Comparison of ENCODE assay signal across 22 cellular contexts in the genomic region with DNA sequence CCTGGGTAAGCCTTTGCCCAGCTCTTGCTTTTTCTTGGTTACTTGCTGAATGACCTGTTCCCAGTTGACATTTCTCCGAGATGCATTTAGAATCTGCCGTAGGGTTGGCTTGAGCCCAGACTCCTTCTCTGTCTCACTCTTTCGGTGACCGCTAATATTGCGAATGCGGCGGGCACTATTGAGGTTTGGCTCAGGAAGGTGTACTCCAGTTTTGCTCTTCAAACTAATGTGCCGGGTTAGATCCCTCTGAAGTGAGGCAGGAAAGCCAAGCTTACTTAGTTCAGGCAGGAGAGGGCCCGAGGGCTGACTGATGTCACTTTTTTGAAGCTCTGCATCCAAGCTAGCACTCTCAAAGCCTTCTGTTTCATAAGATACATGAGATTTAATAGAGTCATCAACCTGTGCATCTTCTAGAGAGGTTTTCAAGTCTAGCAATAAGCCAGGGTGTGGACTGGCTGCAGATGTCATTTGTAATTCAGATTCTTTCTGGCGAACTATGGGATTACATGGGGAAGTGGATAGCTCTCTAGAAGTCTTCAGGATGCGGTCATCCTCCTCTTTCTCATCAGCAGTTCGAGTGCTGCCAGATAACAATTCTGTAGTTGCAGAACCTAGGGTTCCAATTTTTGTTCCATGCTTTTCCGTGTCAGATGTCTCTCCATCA.
"Had no signal": no experiment of that assay in that cellular context is flagged by ENCODE, and none has a peak within 500 bp of the region (broad histone marks: within the 10 kb centered on the region; RNA-seq: fewer than 3 reads in every experiment).

No MANE protein-coding gene starts in this region.

- H3K4me3 Mint-ChIP-seq: activated CD4-positive, alpha-beta T cell treated with anti-CD3 and anti-CD28 coated beads, Interleukin-2, amount 10 ng/mL, durations not matched to agents 7 days and 5 days; activated CD8-positive, alpha-beta T cell treated with anti-CD3 and anti-CD28 coated beads for 36 hours; activated naive CD8-positive, alpha-beta T cell treated with anti-CD3 and anti-CD28 coated beads, Interleukin-2, amount 50 U/mL, for 24 hours; activated T-cell treated with anti-CD3 and anti-CD28 coated beads, Interleukin-2, amount 50 U/mL, for 4 hours; activated T-helper 17 cell treated with anti-CD3 and anti-CD28 coated beads, Interleukin-2, amount 50 U/mL, for 72 hours; natural killer cell treated with Interleukin-12 subunit alpha and Interleukin-12 subunit beta and Interleukin-15 and Interleukin-18, amount 100 ng/mL, for 72 hours; T-helper 17 cell had no signal

- H3K4me3 ChIP-seq: spleen, suprapubic skin, tibial artery had no signal

- H3K27ac Mint-ChIP-seq: activated CD4-positive, alpha-beta T cell treated with anti-CD3 and anti-CD28 coated beads, Interleukin-2, amount 10 ng/mL, durations not matched to agents 7 days and 5 days; activated naive CD8-positive, alpha-beta T cell treated with anti-CD3 and anti-CD28 coated beads, Interleukin-2, amount 50 U/mL, for 24 hours; activated T-helper 17 cell treated with anti-CD3 and anti-CD28 coated beads, Interleukin-2, amount 50 U/mL, for 72 hours; natural killer cell treated with Interleukin-12 subunit alpha and Interleukin-12 subunit beta and Interleukin-15 and Interleukin-18, amount 100 ng/mL, for 72 hours; progenitor cell of endocrine pancreas; T-helper 17 cell had no signal

- H3K27me3 Mint-ChIP-seq: activated CD4-positive, alpha-beta T cell treated with anti-CD3 and anti-CD28 coated beads, Interleukin-2, amount 10 ng/mL, durations not matched to agents 7 days and 5 days; activated CD8-positive, alpha-beta T cell treated with anti-CD3 and anti-CD28 coated beads for 36 hours; activated naive CD8-positive, alpha-beta T cell treated with anti-CD3 and anti-CD28 coated beads, Interleukin-2, amount 50 U/mL, for 24 hours; activated T-helper 17 cell treated with anti-CD3 and anti-CD28 coated beads, Interleukin-2, amount 50 U/mL, for 72 hours; natural killer cell treated with Interleukin-12 subunit alpha and Interleukin-12 subunit beta and Interleukin-15 and Interleukin-18, amount 100 ng/mL, for 72 hours; progenitor cell of endocrine pancreas; T-helper 17 cell had no signal

- ATAC-seq: activated CD8-positive, alpha-beta T cell treated with anti-CD3 and anti-CD28 coated beads for 36 hours; activated naive CD8-positive, alpha-beta T cell treated with anti-CD3 and anti-CD28 coated beads, Interleukin-2, amount 50 U/mL, for 24 hours; activated T-cell treated with anti-CD3 and anti-CD28 coated beads, Interleukin-2, amount 50 U/mL, for 4 hours; activated T-helper 17 cell treated with anti-CD3 and anti-CD28 coated beads, Interleukin-2, amount 50 U/mL, for 72 hours; natural killer cell treated with Interleukin-12 subunit alpha and Interleukin-12 subunit beta and Interleukin-15 and Interleukin-18, amount 100 ng/mL, for 72 hours; T-helper 17 cell had no signal

- H3K4me1 Mint-ChIP-seq: activated CD4-positive, alpha-beta T cell treated with anti-CD3 and anti-CD28 coated beads, Interleukin-2, amount 10 ng/mL, durations not matched to agents 7 days and 5 days; activated naive CD8-positive, alpha-beta T cell treated with anti-CD3 and anti-CD28 coated beads, Interleukin-2, amount 50 U/mL, for 24 hours had no signal

- H3K27me3 ChIP-seq: neutrophil, spleen, suprapubic skin, tibial artery had no signal

- DNase-seq: activated CD4-positive, alpha-beta T cell treated with anti-CD3 and anti-CD28 coated beads for 1 hour; activated CD4-positive, alpha-beta T cell treated with anti-CD3 and anti-CD28 coated beads, Interleukin-2, amount 10 ng/mL, durations not matched to agents 7 days and 5 days; activated CD8-positive, alpha-beta T cell treated with anti-CD3 and anti-CD28 coated beads for 36 hours; activated gamma-delta T cell treated with Interleukin-2 at 50 U/mL for 16 hours; activated naive CD4-positive, alpha-beta T cell treated with anti-CD3 and anti-CD28 coated beads, Interleukin-2, amount 50 U/mL, for 16 hours; activated naive CD8-positive, alpha-beta T cell treated with anti-CD3 and anti-CD28 coated beads, Interleukin-2, amount 50 U/mL, for 24 hours; activated T-cell treated with anti-CD3 and anti-CD28 coated beads, Interleukin-2, amount 50 U/mL, for 4 hours; amygdala; central memory CD4-positive, alpha-beta T cell; foreskin fibroblast; mesendoderm; retina; spleen; stimulated activated naive CD4-positive, alpha-beta T cell; T-helper 17 cell; T1000; tibial artery had no signal

- H3K9me3 Mint-ChIP-seq: activated CD4-positive, alpha-beta T cell treated with anti-CD3 and anti-CD28 coated beads, Interleukin-2, amount 10 ng/mL, durations not matched to agents 7 days and 5 days; activated CD8-positive, alpha-beta T cell treated with anti-CD3 and anti-CD28 coated beads for 36 hours; activated naive CD8-positive, alpha-beta T cell treated with anti-CD3 and anti-CD28 coated beads, Interleukin-2, amount 50 U/mL, for 24 hours; activated T-cell treated with anti-CD3 and anti-CD28 coated beads, Interleukin-2, amount 50 U/mL, for 4 hours; activated T-helper 17 cell treated with anti-CD3 and anti-CD28 coated beads, Interleukin-2, amount 50 U/mL, for 72 hours; natural killer cell treated with Interleukin-12 subunit alpha and Interleukin-12 subunit beta and Interleukin-15 and Interleukin-18, amount 100 ng/mL, for 72 hours had no signal

- H3K27ac ChIP-seq: neutrophil, spleen, suprapubic skin, tibial artery had no signal

- H3K9me3 ChIP-seq: neutrophil, spleen, suprapubic skin, tibial artery had no signal
